ENCODE assay signal across 9 cellular contexts in the genomic region with DNA sequence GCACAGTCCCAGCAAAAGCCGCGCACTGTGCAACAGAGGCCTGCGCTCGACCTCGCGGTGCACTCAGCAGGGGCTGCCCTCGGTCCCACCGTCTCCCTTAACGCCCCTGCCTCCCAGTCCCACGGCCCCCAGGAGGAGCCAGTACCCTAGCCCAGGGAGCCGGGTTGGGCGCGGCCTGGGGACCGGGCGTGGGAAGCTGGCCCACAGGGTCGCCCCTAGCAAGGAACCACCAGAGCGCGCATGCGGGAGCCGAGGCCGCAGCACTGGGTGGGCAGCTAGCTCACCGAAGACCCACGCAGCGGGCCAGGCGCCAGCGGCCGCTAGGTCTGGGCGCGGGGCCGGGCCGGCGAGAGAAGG. TPM values are rescaled to one million over a fixed set of nuclear protein-coding genes. Genes with fewer than 3 reads are reported as not detected.
A peak's percentile ranks its signal among the peaks of the same experiment; 100 is the strongest.
DNase-seq lines count a peak whose midpoint lies in the region; ATAC-seq, FAIRE-seq and TF ChIP-seq lines count a peak whose summit lies in the region.
"Had no signal": no experiment of that assay in that cellular context is flagged by ENCODE, and none has a peak within 500 bp of the region (broad histone marks: within the 10 kb centered on the region; RNA-seq: fewer than 3 reads in every experiment).

No MANE protein-coding gene starts in this region.

- H3K4me1 ChIP-seq in CD4-positive, alpha-beta memory T cell (ENCODE audit: insufficient read depth, low read length), result peaks cover 9% of the 10 kb centered on the region
- H3K4me1 ChIP-seq in endodermal cell (ENCODE audit: control insufficient read depth, insufficient read depth, low read length), result no peaks in the 10 kb centered on the region

- no peak overlapping the region for H3K27ac ChIP-seq in CD4-positive, alpha-beta memory T cell (ENCODE audit: low read depth, low read length)
- H3K27ac ChIP-seq in endodermal cell (ENCODE audit: low read depth, low read length), result no peak overlapping the region

- peaks cover 3 to 6% (median 4%) of the 10 kb centered on the region in 4 donors for H3K4me1 Mint-ChIP-seq in CD4-positive, alpha-beta memory T cell
- H3K4me1 Mint-ChIP-seq in endodermal cell, result no peaks in the 10 kb centered on the region
- H3K4me1 Mint-ChIP-seq in naive thymus-derived CD8-positive, alpha-beta T cell, result peaks cover 4 to 11% (median 8%) of the 10 kb centered on the region in 4 donors

- ATAC-seq in HG03196 (IDR thresholded peaks at IDR 0.05; ENCODE audit: unreplicated experiment) (peak; percentile 7), GM21786 (IDR thresholded peaks at IDR 0.05; ENCODE audit: unreplicated experiment) (no peak)
- ATAC-seq in naive thymus-derived CD8-positive, alpha-beta T cell, result no peak

- no peak for FAIRE-seq in urothelium cell line (lab: Jason Lieb, UNC)
- FAIRE-seq: colon had no signal

- H3K9me3 Mint-ChIP-seq in CD4-positive, alpha-beta memory T cell, result no peaks in the 10 kb centered on the region
- H3K9me3 Mint-ChIP-seq in endodermal cell, result peaks cover 4% of the 10 kb centered on the region
- peaks cover 0 to 2% (median 0%) of the 10 kb centered on the region in 9 donors for H3K9me3 Mint-ChIP-seq in naive thymus-derived CD8-positive, alpha-beta T cell

- H3K4me3 ChIP-seq in CD4-positive, alpha-beta memory T cell (ENCODE audit: low read length in 2 of 2), result peak overlapping the region in 1 of 2 donors; percentile 52
- peak overlapping the region; percentile 70 for H3K4me3 ChIP-seq in endodermal cell (ENCODE audit: low read length)

- WGBS in endodermal cell (ENCODE audit: insufficient coverage in 1 of 2, insufficient read length in 1 of 2), 2 experiments, result 37 to 61% methylated on average over 15 to 32 of the region's 32 CpGs

- no peaks in the 10 kb centered on the region for H3K36me3 ChIP-seq in CD4-positive, alpha-beta memory T cell (ENCODE audit: insufficient read depth, low read length)
- H3K36me3 ChIP-seq in endodermal cell (ENCODE audit: control insufficient read depth, insufficient read depth, low read length), result no peaks in the 10 kb centered on the region

- no peak overlapping the region for H3K9ac ChIP-seq in endodermal cell (ENCODE audit: extremely low read depth, low read length, poor library complexity, severe bottlenecking)

- POLR2A ChIA-PET in CD4-positive, alpha-beta memory T cell (lab: Charles Lee; ENCODE audit: partially characterized antibody), result no interaction called here
- POLR2A ChIA-PET in naive thymus-derived CD8-positive, alpha-beta T cell (lab: Charles Lee), result no interaction called here

- no peaks in the 10 kb centered on the region for H3K36me3 Mint-ChIP-seq in CD4-positive, alpha-beta memory T cell
- no peaks in the 10 kb centered on the region for H3K36me3 Mint-ChIP-seq in endodermal cell (ENCODE audit: low read depth)
- peaks cover 0 to 5% (median under 1%) of the 10 kb centered on the region in 3 donors for H3K36me3 Mint-ChIP-seq in naive thymus-derived CD8-positive, alpha-beta T cell

- CTCF ChIA-PET in CD4-positive, alpha-beta memory T cell (lab: Charles Lee; ENCODE audit: partially characterized antibody), result interaction anchor here (1.1 to 2.8 kb wide), 4 partner anchors 9 to 37 kb away, joined by 3 to 38 read pairs (median 4); partner anchors contain the start of gene ZNF678

- peaks cover 0 to 2% of the 10 kb centered on the region in 2 donors for H3K27me3 Mint-ChIP-seq in CD4-positive, alpha-beta memory T cell
- H3K27me3 Mint-ChIP-seq in endodermal cell (ENCODE audit: insufficient read depth), result peaks cover 26% of the 10 kb centered on the region
- peaks cover 0 to under 1% (median 0%) of the 10 kb centered on the region in 5 donors for H3K27me3 Mint-ChIP-seq in naive thymus-derived CD8-positive, alpha-beta T cell

- intact Hi-C loops in CD4-positive, alpha-beta memory T cell (cut with micrococcal nuclease), result loop anchor here (1.0 to 5.0 kb wide), 2 partner anchors 22 to 629 kb away; partner anchors contain the start of gene ZNF678

- no peak for TF ChIP-seq CTCF in endodermal cell (conservative IDR thresholded peaks at IDR 0.05)

- H3K27me3 ChIP-seq in CD4-positive, alpha-beta memory T cell (ENCODE audit: insufficient read depth, low read length), result no peaks in the 10 kb centered on the region
- H3K27me3 ChIP-seq in endodermal cell (ENCODE audit: control insufficient read depth, insufficient read depth, low read length, poor library complexity, severe bottlenecking), result peaks cover 9% of the 10 kb centered on the region

- no peak overlapping the region for H3K27ac Mint-ChIP-seq in CD4-positive, alpha-beta memory T cell
- no peak overlapping the region for H3K27ac Mint-ChIP-seq in endodermal cell
- H3K27ac Mint-ChIP-seq in naive thymus-derived CD8-positive, alpha-beta T cell, result peak overlapping the region in 2 of 10 donors; percentile 21 to 69

- H3K9me3 ChIP-seq in CD4-positive, alpha-beta memory T cell (ENCODE audit: control insufficient read depth in 1 of 2, low read length in 2 of 2), result no peaks in the 10 kb centered on the region
- peaks cover 7% of the 10 kb centered on the region for H3K9me3 ChIP-seq in endodermal cell (ENCODE audit: control insufficient read depth, low read length)

- no peak for DNase-seq in CD4-positive, alpha-beta memory T cell
- DNase-seq in endodermal cell (peak; percentile 79), urothelium cell line (ENCODE audit: low spot score) (no peak), A172 (ENCODE audit: low spot score) (no peak), GM03348 (ENCODE audit: low spot score) (no peak)
- peak in 2 of 10 donors; percentile 16 to 18 for DNase-seq in naive thymus-derived CD8-positive, alpha-beta T cell

- peak overlapping the region in 6 of 8 donors; percentile 50 to 75 (median 64) for H3K4me3 Mint-ChIP-seq in CD4-positive, alpha-beta memory T cell
- peak overlapping the region; percentile 46 for H3K4me3 Mint-ChIP-seq in endodermal cell
- H3K4me3 Mint-ChIP-seq in naive thymus-derived CD8-positive, alpha-beta T cell, result peak overlapping the region; percentile 28 to 82 (median 68)

RNA-seq across cellular contexts. Expression of gene ZNF678, which starts 21.6 kb away (rescaled TPM):
- total RNA-seq in CD4-positive, alpha-beta memory T cell, result 10 to 100 TPM in 1 of 2 experiments, 1 to 10 TPM in 1; 8.4 to 10.2 TPM
- polyA plus RNA-seq in CD4-positive, alpha-beta memory T cell, result 1 to 10 TPM; 3.0 to 4.1 TPM
- total RNA-seq in endodermal cell, result 10 to 100 TPM; 23.1 to 24.3 TPM
- polyA plus RNA-seq in endodermal cell (2013, experiment 1 of 2), result 20.5 TPM
- 16.8 TPM for polyA plus RNA-seq in endodermal cell (2013, experiment 2 of 2)
- 10 to 100 TPM; 10.8 to 11.8 TPM for total RNA-seq in naive thymus-derived CD8-positive, alpha-beta T cell
- 1 to 10 TPM; 4.0 to 6.0 (median 5.7) TPM for polyA plus RNA-seq in naive thymus-derived CD8-positive, alpha-beta T cell
- 10.4 and 12.4 TPM in 2 replicates for total RNA-seq in A172 (2014; rRNA removed; shearing (Covaris generic))
